Comparison of ENCODE assay signal across 1 cellular context in genomic region chr1:174872615-174873058, GRCh38.
TF ChIP-seq lines count a peak whose summit lies in the region.

No MANE protein-coding gene starts in this region.

TF ChIP-seq in GM12878, 131 proteins besides CTCF, POLR2A, EP300 and RAD21 (continued from another document):
- TF ChIP-seq, protein P1, sequence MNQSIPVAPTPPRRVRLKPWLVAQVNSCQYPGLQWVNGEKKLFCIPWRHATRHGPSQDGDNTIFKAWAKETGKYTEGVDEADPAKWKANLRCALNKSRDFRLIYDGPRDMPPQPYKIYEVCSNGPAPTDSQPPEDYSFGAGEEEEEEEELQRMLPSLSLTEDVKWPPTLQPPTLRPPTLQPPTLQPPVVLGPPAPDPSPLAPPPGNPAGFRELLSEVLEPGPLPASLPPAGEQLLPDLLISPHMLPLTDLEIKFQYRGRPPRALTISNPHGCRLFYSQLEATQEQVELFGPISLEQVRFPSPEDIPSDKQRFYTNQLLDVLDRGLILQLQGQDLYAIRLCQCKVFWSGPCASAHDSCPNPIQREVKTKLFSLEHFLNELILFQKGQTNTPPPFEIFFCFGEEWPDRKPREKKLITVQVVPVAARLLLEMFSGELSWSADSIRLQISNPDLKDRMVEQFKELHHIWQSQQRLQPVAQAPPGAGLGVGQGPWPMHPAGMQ (IDR thresholded peaks at IDR 0.05; ENCODE audit: borderline replicate concordance) = no peak
- no peak for TF ChIP-seq ZNF274 (IDR thresholded peaks at IDR 0.05; ENCODE audit: insufficient read depth, insufficient read length)
- no peak for TF ChIP-seq POLR2AphosphoS5 (IDR thresholded peaks at IDR 0.05; ENCODE audit: low read length)
- TF ChIP-seq RAD51 (IDR thresholded peaks at IDR 0.05) = no peak
- TF ChIP-seq CREB1 (IDR thresholded peaks at IDR 0.05; ENCODE audit: low read depth) = no peak
- TF ChIP-seq RCOR1 (conservative IDR thresholded peaks at IDR 0.05; ENCODE audit: low read depth, low read length) = no peak
- TF ChIP-seq, protein P2, sequence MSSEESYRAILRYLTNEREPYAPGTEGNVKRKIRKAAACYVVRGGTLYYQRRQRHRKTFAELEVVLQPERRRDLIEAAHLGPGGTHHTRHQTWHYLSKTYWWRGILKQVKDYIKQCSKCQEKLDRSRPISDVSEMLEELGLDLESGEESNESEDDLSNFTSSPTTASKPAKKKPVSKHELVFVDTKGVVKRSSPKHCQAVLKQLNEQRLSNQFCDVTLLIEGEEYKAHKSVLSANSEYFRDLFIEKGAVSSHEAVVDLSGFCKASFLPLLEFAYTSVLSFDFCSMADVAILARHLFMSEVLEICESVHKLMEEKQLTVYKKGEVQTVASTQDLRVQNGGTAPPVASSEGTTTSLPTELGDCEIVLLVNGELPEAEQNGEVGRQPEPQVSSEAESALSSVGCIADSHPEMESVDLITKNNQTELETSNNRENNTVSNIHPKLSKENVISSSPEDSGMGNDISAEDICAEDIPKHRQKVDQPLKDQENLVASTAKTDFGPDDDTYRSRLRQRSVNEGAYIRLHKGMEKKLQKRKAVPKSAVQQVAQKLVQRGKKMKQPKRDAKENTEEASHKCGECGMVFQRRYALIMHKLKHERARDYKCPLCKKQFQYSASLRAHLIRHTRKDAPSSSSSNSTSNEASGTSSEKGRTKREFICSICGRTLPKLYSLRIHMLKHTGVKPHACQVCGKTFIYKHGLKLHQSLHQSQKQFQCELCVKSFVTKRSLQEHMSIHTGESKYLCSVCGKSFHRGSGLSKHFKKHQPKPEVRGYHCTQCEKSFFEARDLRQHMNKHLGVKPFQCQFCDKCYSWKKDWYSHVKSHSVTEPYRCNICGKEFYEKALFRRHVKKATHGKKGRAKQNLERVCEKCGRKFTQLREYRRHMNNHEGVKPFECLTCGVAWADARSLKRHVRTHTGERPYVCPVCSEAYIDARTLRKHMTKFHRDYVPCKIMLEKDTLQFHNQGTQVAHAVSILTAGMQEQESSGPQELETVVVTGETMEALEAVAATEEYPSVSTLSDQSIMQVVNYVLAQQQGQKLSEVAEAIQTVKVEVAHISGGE (CRISPR knock-in tag; IDR thresholded peaks at IDR 0.05) = no peak
- no peak for TF ChIP-seq POU2F2 (IDR thresholded peaks at IDR 0.05; ENCODE audit: borderline replicate concordance, low read depth, low read length)
- TF ChIP-seq, protein P3, sequence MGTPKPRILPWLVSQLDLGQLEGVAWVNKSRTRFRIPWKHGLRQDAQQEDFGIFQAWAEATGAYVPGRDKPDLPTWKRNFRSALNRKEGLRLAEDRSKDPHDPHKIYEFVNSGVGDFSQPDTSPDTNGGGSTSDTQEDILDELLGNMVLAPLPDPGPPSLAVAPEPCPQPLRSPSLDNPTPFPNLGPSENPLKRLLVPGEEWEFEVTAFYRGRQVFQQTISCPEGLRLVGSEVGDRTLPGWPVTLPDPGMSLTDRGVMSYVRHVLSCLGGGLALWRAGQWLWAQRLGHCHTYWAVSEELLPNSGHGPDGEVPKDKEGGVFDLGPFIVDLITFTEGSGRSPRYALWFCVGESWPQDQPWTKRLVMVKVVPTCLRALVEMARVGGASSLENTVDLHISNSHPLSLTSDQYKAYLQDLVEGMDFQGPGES (IDR thresholded peaks at IDR 0.05) = no peak
- TF ChIP-seq IKZF2 (IDR thresholded peaks at IDR 0.05) = no peak
- no peak for TF ChIP-seq SMC3 (IDR thresholded peaks at IDR 0.05; ENCODE audit: borderline replicate concordance, low read length)
- no peak for TF ChIP-seq ZNF622 (IDR thresholded peaks at IDR 0.05)
- no peak for TF ChIP-seq NR2C1 (IDR thresholded peaks at IDR 0.05)
